1 cellular context compared by ENCODE assay signal in genomic region chr17:41772586-41773189, GRCh38.
TF ChIP-seq lines count a peak whose summit lies in the region.

No MANE protein-coding gene starts in this region.

TF ChIP-seq in HepG2, 621 proteins besides CTCF, POLR2A, EP300 and RAD21 (continues in another document):
- no peak for TF ChIP-seq SMYD3 (CRISPR knock-in tag; IDR thresholded peaks at IDR 0.05)
- TF ChIP-seq HIVEP1 (CRISPR knock-in tag; IDR thresholded peaks at IDR 0.05) = no peak; the same call in none of the 2 replicates
- no peak for TF ChIP-seq ATM (IDR thresholded peaks at IDR 0.05; ENCODE audit: borderline replicate concordance)
- no peak for TF ChIP-seq MLXIP (CRISPR knock-in tag; IDR thresholded peaks at IDR 0.05; ENCODE audit: borderline replicate concordance)
- TF ChIP-seq ZNF318 (CRISPR knock-in tag; IDR thresholded peaks at IDR 0.05) = no peak
- TF ChIP-seq NFIC (IDR thresholded peaks at IDR 0.05; ENCODE audit: low read length) = no peak
- TF ChIP-seq ZNF205 (CRISPR knock-in tag; IDR thresholded peaks at IDR 0.05) = 0 out of 2 replicates have a peak, but pooled peaks have one; percentile 15
- TF ChIP-seq DNMT3B (CRISPR knock-in tag; conservative IDR thresholded peaks at IDR 0.05) = 0 out of 2 replicates have a peak, but pooled peaks have one; percentile 19
- no peak for TF ChIP-seq KMT2B (CRISPR knock-in tag; IDR thresholded peaks at IDR 0.05)
- no peak for TF ChIP-seq ZNF30 (CRISPR knock-in tag; IDR thresholded peaks at IDR 0.05)
- TF ChIP-seq ARID5B (CRISPR knock-in tag; IDR thresholded peaks at IDR 0.05) = peak; percentile 67
- TF ChIP-seq TAF1 (CRISPR knock-in tag; IDR thresholded peaks at IDR 0.05) = peak; percentile 56; the same call in 1 of the 2 replicates
- TF ChIP-seq RBAK (CRISPR knock-in tag; IDR thresholded peaks at IDR 0.05) = 0 out of 2 replicates have a peak, but pooled peaks have one; percentile 77
- TF ChIP-seq CREB1 (IDR thresholded peaks at IDR 0.05) = no peak
- TF ChIP-seq CREB1 (CRISPR knock-in tag; IDR thresholded peaks at IDR 0.05) = no peak
- TF ChIP-seq ARID2 (CRISPR knock-in tag; IDR thresholded peaks at IDR 0.05; ENCODE audit: borderline replicate concordance) = no peak
- no peak for TF ChIP-seq ZBTB8A (CRISPR knock-in tag; IDR thresholded peaks at IDR 0.05; ENCODE audit: borderline replicate concordance, low read depth)
- no peak for TF ChIP-seq ELK4 (CRISPR knock-in tag; IDR thresholded peaks at IDR 0.05; ENCODE audit: borderline replicate concordance)
- TF ChIP-seq ZNF460 (CRISPR knock-in tag; IDR thresholded peaks at IDR 0.05; ENCODE audit: borderline replicate concordance) = no peak
- TF ChIP-seq ZBTB43 (CRISPR knock-in tag; conservative IDR thresholded peaks at IDR 0.05) = peak; percentile 12; the same call in 1 of the 2 replicates
- no peak for TF ChIP-seq JUN (CRISPR knock-in tag; IDR thresholded peaks at IDR 0.05)
- no peak for TF ChIP-seq ZNF773 (CRISPR knock-in tag; IDR thresholded peaks at IDR 0.05; ENCODE audit: borderline replicate concordance)
- TF ChIP-seq ZNF337 (CRISPR knock-in tag; IDR thresholded peaks at IDR 0.05; ENCODE audit: borderline replicate concordance, low read depth) = 0 out of 2 replicates have a peak, but pooled peaks have one; percentile 54
- TF ChIP-seq PRDM4 (CRISPR knock-in tag; IDR thresholded peaks at IDR 0.05; ENCODE audit: borderline replicate concordance) = no peak
- TF ChIP-seq ZSCAN5A (CRISPR knock-in tag; IDR thresholded peaks at IDR 0.05; ENCODE audit: borderline replicate concordance) = no peak
- no peak for TF ChIP-seq AFF4 (CRISPR knock-in tag; IDR thresholded peaks at IDR 0.05)
- peak; percentile 70 for TF ChIP-seq MED1 (CRISPR knock-in tag; IDR thresholded peaks at IDR 0.05)
